Comparison of ENCODE assay signal across 8 cellular contexts in genomic region chr9:121222524-121223171, GRCh38. TPM values are rescaled to one million over a fixed set of nuclear protein-coding genes. Genes with fewer than 3 reads are reported as not detected.
DNase-seq lines count a peak whose midpoint lies in the region; ATAC-seq and TF ChIP-seq lines count a peak whose summit lies in the region.

No MANE protein-coding gene starts in this region.

- DNase-seq in DMS 273 (lab: John Stamatoyannopoulos, UW; ENCODE audit: unreplicated experiment) (peak; percentile 80), DMS 273 treated with DMSO at 0.1 percent for 48 hours (lab: John Stamatoyannopoulos, UW) (no peak), NCI-H2029 (lab: John Stamatoyannopoulos, UW) (peak; percentile 71), astrocyte of the hippocampus (ENCODE audit: low read depth, low spot score) (peak; percentile 40), left lung (no peak)

- no peaks in the 10 kb centered on the region for H3K9me3 ChIP-seq in left lung

- H3K36me3 ChIP-seq in left lung = no peaks in the 10 kb centered on the region

- ATAC-seq in left lung (peak; percentile 74), GM21529 (IDR thresholded peaks at IDR 0.05; ENCODE audit: unreplicated experiment) (no peak), HG03039 (IDR thresholded peaks at IDR 0.05; ENCODE audit: unreplicated experiment) (no peak), GM18498 (IDR thresholded peaks at IDR 0.05; ENCODE audit: unreplicated experiment) (no peak)

- no peaks in the 10 kb centered on the region for H3K27me3 ChIP-seq in left lung

- intact Hi-C loops in left lung (cut with DNase I) = no loop called here

- peaks cover 0 to 9% of the 10 kb centered on the region in 2 donors for H3K4me1 ChIP-seq in left lung

- H3K4me3 ChIP-seq in left lung = no peak overlapping the region

- no peak overlapping the region for H3K27ac ChIP-seq in left lung

- peak; percentile 64 to 72 for TF ChIP-seq CTCF in left lung (IDR thresholded peaks at IDR 0.05)

RNA-seq across cellular contexts. Expression of gene RAB14, which starts 21.0 kb away (rescaled TPM):
- total RNA-seq in left lung = 100 to 1,000 TPM in 1 of 2 donors, 10 to 100 TPM in 1; 94.1 to 111 TPM

RNA-seq across cellular contexts. Expression of gene GSN, which starts 45.3 kb away (rescaled TPM):
- total RNA-seq in left lung = 100 to 1,000 TPM; 395 to 485 TPM

Comparison
In these comparisons a context has a peak if more than half of its experiments do, and no peak if none do; other contexts are left out.
1. DNase-seq: peak in DMS 273 (single experiment), NCI-H2029 (single experiment) and astrocyte of the hippocampus (single experiment); none in DMS 273 treated with DMSO at 0.1 percent for 48 hours (single experiment) and left lung (0 of 2).